ENCODE assay signal across 23 cellular contexts in the genomic region with DNA sequence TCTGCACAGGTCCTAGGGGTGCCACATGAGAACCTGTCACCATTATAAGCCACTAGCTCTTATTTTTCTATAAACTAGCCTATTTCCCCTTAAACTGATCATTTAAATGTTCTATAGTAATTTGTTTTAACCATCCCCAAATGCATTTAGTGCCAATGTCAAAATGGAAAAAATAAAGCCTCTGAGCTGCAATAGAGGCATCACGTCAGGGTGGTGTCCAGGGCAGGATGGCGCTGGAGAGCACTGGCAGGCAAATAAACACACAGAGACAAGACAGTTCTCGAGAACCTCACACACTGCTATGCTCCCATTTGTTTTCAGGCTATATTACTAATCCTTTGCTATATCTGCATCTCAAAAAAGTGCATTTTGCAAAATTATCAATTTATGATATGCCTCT.
"Had no signal": no experiment of that assay in that cellular context is flagged by ENCODE, and none has a peak within 500 bp of the region (broad histone marks: within the 10 kb centered on the region; RNA-seq: fewer than 3 reads in every experiment).

No MANE protein-coding gene starts in this region.

- H3K27ac ChIP-seq: esophagus muscularis mucosa, foreskin keratinocyte, gastroesophageal sphincter, heart left ventricle, hepatocyte, left lung, psoas muscle, sigmoid colon, stomach, transverse colon, upper lobe of right lung, uterus had no signal

- H3K27ac Mint-ChIP-seq: endodermal cell; nephron progenitor cell; stimulated activated effector memory CD8-positive, alpha-beta T cell treated with anti-CD3 and anti-CD28 coated beads, Interleukin-12 subunit alpha, Interleukin-12 subunit beta, amount 100 ng/mL, for 72 hours had no signal

- H3K4me1 Mint-ChIP-seq: stimulated activated effector memory CD8-positive, alpha-beta T cell treated with anti-CD3 and anti-CD28 coated beads, Interleukin-12 subunit alpha, Interleukin-12 subunit beta, amount 100 ng/mL, for 72 hours had no signal

- ATAC-seq: foreskin keratinocyte; gastroesophageal sphincter; heart left ventricle; left cardiac atrium; left lung; naive thymus-derived CD8-positive, alpha-beta T cell; psoas muscle; right cardiac atrium; stimulated activated effector memory CD8-positive, alpha-beta T cell treated with anti-CD3 and anti-CD28 coated beads, Interleukin-12 subunit alpha, Interleukin-12 subunit beta, amount 100 ng/mL, for 72 hours; upper lobe of right lung had no signal

- DNase-seq: effector CD8-positive, alpha-beta T cell; endodermal cell; foreskin keratinocyte; heart left ventricle; kidney; left cardiac atrium; left lung; naive thymus-derived CD8-positive, alpha-beta T cell; nephron progenitor cell; psoas muscle; right cardiac atrium; sigmoid colon; stimulated activated CD4-positive, alpha-beta T cell treated with anti-CD3 and anti-CD28 coated beads, Interleukin-2, amount 100 ng/mL, for 24 hours; stimulated activated CD4-positive, alpha-beta T cell treated with anti-CD3 and anti-CD28 coated beads, Interleukin-4, amount 100 ng/mL, for 24 hours; stimulated activated naive CD4-positive, alpha-beta T cell treated with Interleukin-2 at 50 U/mL for 16 hours; stomach; transverse colon; upper lobe of right lung; uterus had no signal

- H3K9me3 Mint-ChIP-seq: endodermal cell; naive thymus-derived CD8-positive, alpha-beta T cell; nephron progenitor cell; stimulated activated effector memory CD8-positive, alpha-beta T cell treated with anti-CD3 and anti-CD28 coated beads, Interleukin-12 subunit alpha, Interleukin-12 subunit beta, amount 100 ng/mL, for 72 hours had no signal

- H3K27me3 Mint-ChIP-seq: naive thymus-derived CD8-positive, alpha-beta T cell had no signal

- H3K4me3 Mint-ChIP-seq: endodermal cell; naive thymus-derived CD8-positive, alpha-beta T cell; nephron progenitor cell; stimulated activated effector memory CD8-positive, alpha-beta T cell treated with anti-CD3 and anti-CD28 coated beads, Interleukin-12 subunit alpha, Interleukin-12 subunit beta, amount 100 ng/mL, for 72 hours had no signal
